1 cellular context compared by ENCODE assay signal in the genomic region with DNA sequence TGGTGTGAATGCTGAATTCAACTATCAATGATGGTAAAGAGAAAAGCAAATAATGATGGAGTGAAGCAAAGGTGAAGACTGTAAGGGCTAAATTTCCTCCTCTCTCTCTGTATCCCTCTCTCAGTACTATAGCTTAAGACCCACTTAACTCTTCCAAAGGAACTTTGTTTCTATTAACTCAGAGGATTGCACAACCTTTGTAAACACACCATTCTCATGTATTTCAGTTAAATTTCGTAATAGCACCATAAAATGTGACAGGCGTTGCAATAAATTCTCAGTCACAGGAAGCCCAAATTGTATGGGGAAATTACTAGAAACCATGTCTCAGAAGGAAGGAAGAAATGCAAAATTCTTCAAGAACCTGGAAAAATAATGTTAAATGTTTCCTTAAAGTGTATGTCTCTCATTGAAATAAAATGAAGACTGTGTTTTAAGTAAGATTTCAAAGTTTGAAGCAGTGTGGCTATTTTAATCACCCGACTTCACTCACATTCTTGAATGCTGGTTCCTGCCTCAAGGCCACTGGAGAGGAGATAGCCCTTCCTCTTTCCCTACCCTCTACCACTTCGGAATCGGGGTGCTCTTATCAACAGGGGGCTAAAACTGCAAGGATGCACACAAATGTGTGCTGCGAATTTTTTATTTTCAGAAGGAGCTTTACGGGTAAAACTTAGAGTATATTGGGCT.
TF ChIP-seq lines count a peak whose summit lies in the region.

No MANE protein-coding gene starts in this region.

TF ChIP-seq in HEK293, 187 proteins besides CTCF, POLR2A, EP300 and RAD21 (continued from another document):
- TF ChIP-seq, protein P1, sequence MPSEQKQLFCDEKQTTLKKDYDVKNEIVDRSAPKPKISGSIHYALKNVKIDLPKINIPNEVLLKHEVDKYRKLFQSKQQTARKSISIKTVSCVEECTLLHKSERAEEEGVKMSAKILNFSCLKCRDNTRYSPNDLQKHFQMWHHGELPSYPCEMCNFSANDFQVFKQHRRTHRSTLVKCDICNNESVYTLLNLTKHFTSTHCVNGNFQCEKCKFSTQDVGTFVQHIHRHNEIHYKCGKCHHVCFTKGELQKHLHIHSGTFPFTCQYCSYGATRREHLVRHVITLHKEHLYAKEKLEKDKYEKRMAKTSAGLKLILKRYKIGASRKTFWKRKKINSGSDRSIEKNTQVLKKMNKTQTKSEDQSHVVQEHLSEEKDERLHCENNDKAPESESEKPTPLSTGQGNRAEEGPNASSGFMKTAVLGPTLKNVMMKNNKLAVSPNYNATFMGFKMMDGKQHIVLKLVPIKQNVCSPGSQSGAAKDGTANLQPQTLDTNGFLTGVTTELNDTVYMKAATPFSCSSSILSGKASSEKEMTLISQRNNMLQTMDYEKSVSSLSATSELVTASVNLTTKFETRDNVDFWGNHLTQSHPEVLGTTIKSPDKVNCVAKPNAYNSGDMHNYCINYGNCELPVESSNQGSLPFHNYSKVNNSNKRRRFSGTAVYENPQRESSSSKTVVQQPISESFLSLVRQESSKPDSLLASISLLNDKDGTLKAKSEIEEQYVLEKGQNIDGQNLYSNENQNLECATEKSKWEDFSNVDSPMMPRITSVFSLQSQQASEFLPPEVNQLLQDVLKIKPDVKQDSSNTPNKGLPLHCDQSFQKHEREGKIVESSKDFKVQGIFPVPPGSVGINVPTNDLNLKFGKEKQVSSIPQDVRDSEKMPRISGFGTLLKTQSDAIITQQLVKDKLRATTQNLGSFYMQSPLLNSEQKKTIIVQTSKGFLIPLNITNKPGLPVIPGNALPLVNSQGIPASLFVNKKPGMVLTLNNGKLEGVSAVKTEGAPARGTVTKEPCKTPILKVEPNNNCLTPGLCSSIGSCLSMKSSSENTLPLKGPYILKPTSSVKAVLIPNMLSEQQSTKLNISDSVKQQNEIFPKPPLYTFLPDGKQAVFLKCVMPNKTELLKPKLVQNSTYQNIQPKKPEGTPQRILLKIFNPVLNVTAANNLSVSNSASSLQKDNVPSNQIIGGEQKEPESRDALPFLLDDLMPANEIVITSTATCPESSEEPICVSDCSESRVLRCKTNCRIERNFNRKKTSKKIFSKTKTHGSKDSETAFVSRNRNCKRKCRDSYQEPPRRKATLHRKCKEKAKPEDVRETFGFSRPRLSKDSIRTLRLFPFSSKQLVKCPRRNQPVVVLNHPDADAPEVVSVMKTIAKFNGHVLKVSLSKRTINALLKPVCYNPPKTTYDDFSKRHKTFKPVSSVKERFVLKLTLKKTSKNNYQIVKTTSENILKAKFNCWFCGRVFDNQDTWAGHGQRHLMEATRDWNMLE (tag by site-specific recombination; conservative IDR thresholded peaks at IDR 0.05; ENCODE audit: low read depth), result peak; percentile 31; the same call in 1 of the 2 replicates
- TF ChIP-seq TRIM28 (IDR thresholded peaks at IDR 0.05; ENCODE audit: borderline replicate concordance, low read length), result peak; percentile 82; the same call in 1 of the 2 replicates
